Comparison of ENCODE assay signal across 8 cellular contexts in genomic region chr7:23181684-23182553, GRCh38.
DNase-seq lines count a peak whose midpoint lies in the region; ATAC-seq, FAIRE-seq and TF ChIP-seq lines count a peak whose summit lies in the region.

Gene NUP42, plus strand, starts transcription at chr7:23182048. Its CDS starts 38 bp downstream, at chr7:23182086.

- DNase-seq in AG09319 (ENCODE audit: extremely low read depth, low read depth) = peak; percentile 94
- peak; percentile 98 for DNase-seq in NCI-H446 treated with DMSO at 0.1 percent for 48 hours (lab: John Stamatoyannopoulos, UW)
- peak; percentile 99 for DNase-seq in cerebellar cortex (ENCODE audit: low spot score)
- DNase-seq in stimulated activated CD4-positive, alpha-beta T cell treated with anti-CD3 and anti-CD28 coated beads, Interleukin-12 subunit alpha, Interleukin-12 subunit beta, amount 100 ng/mL, for 4 hours = peak; percentile 91

- ATAC-seq in GM19035 (IDR thresholded peaks at IDR 0.05; ENCODE audit: unreplicated experiment) = peak; percentile 97
- peak; percentile 94 for ATAC-seq in HG03354 (IDR thresholded peaks at IDR 0.05; ENCODE audit: poor library complexity, severe bottlenecking, unreplicated experiment)
- ATAC-seq in activated CD4-positive, CD25-positive, alpha-beta regulatory T cell treated with anti-CD3 and anti-CD28 coated beads, Interleukin-2, amount 50 U/mL, for 24 hours = peak; percentile 94 to 98

- no peak for TF ChIP-seq CTCF in AG09319 (IDR thresholded peaks at IDR 0.05; ENCODE audit: low read depth, low read length)

- FAIRE-seq in islet of Langerhans (lab: Jason Lieb, UNC) = peak; percentile 79

Comparison
In these comparisons a context has a peak if more than half of its experiments do, and no peak if none do; other contexts are left out.
1. Peak in every context shown above with its lines: DNase-seq and ATAC-seq.